In the genomic region with DNA sequence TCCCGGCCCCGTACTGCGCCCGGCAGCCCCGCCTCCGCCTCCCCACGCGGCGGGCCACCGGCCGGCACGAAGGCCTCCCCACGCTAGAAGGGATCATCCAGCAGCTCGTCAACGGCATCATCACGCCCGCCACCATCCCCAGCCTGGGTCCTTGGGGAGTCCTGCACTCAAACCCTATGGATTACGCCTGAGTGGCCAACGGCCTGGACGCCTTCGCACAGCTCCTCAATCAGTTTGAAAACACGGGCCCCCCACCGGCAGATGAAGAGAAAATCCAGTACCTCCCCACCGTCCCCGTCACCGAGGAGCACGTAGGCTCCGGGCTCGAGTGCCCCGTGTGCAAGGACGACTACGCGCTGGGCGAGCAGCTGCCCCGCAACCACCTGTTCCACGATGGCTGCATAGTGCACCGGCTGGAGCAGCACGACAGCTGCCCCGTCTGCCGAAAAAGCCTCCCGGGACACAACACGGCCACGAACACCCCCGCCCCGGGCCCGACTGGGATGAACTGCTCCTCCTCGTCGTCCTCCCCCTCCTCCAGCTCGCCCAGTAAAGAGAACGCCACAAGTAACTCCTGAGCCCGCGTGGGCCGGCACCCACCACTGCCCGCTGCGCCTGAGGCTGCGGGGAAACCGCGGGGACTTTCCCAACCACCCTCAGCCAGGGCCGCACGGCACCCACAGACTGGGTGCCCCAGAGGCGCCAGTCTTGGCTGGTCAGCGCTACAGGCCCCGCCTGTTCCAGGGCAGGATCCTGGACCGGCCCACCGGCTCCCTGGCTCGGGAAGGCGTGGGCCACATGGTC, we compare ENCODE assay signal across 8 cellular contexts. TPM values are rescaled to one million over a fixed set of nuclear protein-coding genes. Genes with fewer than 3 reads are reported as not detected.
DNase-seq lines count a peak whose midpoint lies in the region; ATAC-seq lines count a peak whose summit lies in the region.

No MANE protein-coding gene starts in this region.

- H3K36me3 Mint-ChIP-seq in immature natural killer cell = peaks cover 0 to 3% (median 3%) of the 10 kb centered on the region in 3 donors

- ATAC-seq in GM18502 (IDR thresholded peaks at IDR 0.05; ENCODE audit: poor library complexity, unreplicated experiment) = peak; percentile 75
- ATAC-seq in HG03342 (IDR thresholded peaks at IDR 0.05; ENCODE audit: unreplicated experiment) = peak; percentile 49
- no peak for ATAC-seq in GM21526 (IDR thresholded peaks at IDR 0.05; ENCODE audit: low FRiP score, unreplicated experiment)

- H3K4me3 Mint-ChIP-seq in immature natural killer cell = peak overlapping the region; percentile 66 to 84 (median 77)

- H3K4me1 Mint-ChIP-seq in immature natural killer cell = peaks cover 15 to 21% of the 10 kb centered on the region in 2 donors

- DNase-seq in activated T-helper 1 cell treated with Interleukin-2 at 50 U/mL for 16 hours (ENCODE audit: low read depth) (peak; percentile 1), immature natural killer cell (peak; percentile 35 to 54 (median 44)), NCI-H2029 (lab: John Stamatoyannopoulos, UW) (no peak), globus pallidus (ENCODE audit: low spot score) (no peak)
- DNase-seq in stimulated activated CD8-positive, alpha-beta memory T cell treated with anti-CD3 and anti-CD28 coated beads, Interleukin-12 subunit alpha, Interleukin-12 subunit beta, amount 100 ng/mL, for 4 hours (ENCODE audit: low read depth) = peak; percentile 39

- no peak overlapping the region for H3K27ac Mint-ChIP-seq in immature natural killer cell

- H3K9me3 Mint-ChIP-seq in immature natural killer cell = no peaks in the 10 kb centered on the region

- H3K27me3 Mint-ChIP-seq in immature natural killer cell (ENCODE audit: low read depth in 3 of 3) = peaks cover 26 to 32% (median 30%) of the 10 kb centered on the region in 3 donors

RNA-seq across cellular contexts. Expression of a gene that starts 39.0 kb away (rescaled TPM):
- polyA plus RNA-seq in immature natural killer cell = 10 to 100 TPM in 1 of 3 donors, 1 to 10 TPM in 2; 3.6 to 13.3 (median 6.1) TPM

Comparison
In these comparisons a context has a peak if more than half of its experiments do, and no peak if none do; other contexts are left out.
1. DNase-seq: peak in activated T-helper 1 cell treated with Interleukin-2 at 50 U/mL for 16 hours (single experiment), immature natural killer cell (3 of 3) and stimulated activated CD8-positive, alpha-beta memory T cell treated with anti-CD3 and anti-CD28 coated beads, Interleukin-12 subunit alpha, Interleukin-12 subunit beta, amount 100 ng/mL, for 4 hours (single experiment); none in NCI-H2029 (single experiment) and globus pallidus (single experiment).